In the genomic region with DNA sequence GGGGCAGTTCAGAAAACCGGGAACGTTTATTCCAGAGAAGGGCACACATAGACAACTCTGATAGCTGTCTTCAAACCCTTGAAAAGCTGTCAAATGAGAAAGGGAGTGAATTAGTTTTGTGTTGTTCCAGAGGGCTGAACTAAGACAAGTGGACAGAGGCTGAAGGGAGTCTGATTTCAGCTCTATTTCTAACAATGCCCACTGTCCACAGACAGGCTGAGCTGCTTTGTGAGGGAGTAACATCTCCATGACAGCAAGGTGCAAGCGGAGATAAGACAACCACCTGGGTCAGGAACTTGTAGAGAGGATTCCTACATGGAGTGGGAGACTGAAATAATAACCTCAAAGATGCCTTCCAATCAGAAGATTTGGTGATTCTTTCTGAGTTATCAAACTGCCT, we compare ENCODE assay signal across 12 cellular contexts. TPM values are rescaled to one million over a fixed set of nuclear protein-coding genes. Genes with fewer than 3 reads are reported as not detected.
DNase-seq lines count a peak whose midpoint lies in the region; ATAC-seq and TF ChIP-seq lines count a peak whose summit lies in the region.
"Had no signal": no experiment of that assay in that cellular context is flagged by ENCODE, and none has a peak within 500 bp of the region (broad histone marks: within the 10 kb centered on the region; RNA-seq: fewer than 3 reads in every experiment).

No MANE protein-coding gene starts in this region.

- no peak for TF ChIP-seq CTCF in transverse colon (IDR thresholded peaks at IDR 0.05)

- peaks cover 47% of the 10 kb centered on the region for H3K4me1 Mint-ChIP-seq in activated naive CD8-positive, alpha-beta T cell (ENCODE audit: low read depth)
- peaks cover 23% of the 10 kb centered on the region for H3K4me1 Mint-ChIP-seq in activated naive CD8-positive, alpha-beta T cell treated with anti-CD3 and anti-CD28 coated beads, Interleukin-2, amount 50 U/mL, for 24 hours
- H3K4me1 Mint-ChIP-seq in activated CD8-positive, alpha-beta T cell treated with anti-CD3 and anti-CD28 coated beads, Interleukin-2, amount 10 ng/mL, durations not matched to agents 7 days and 5 days (ENCODE audit: low read depth): peaks cover 32% of the 10 kb centered on the region
- peaks cover 20 to 47% (median 36%) of the 10 kb centered on the region in 4 donors for H3K4me1 Mint-ChIP-seq in naive thymus-derived CD8-positive, alpha-beta T cell
- no peaks in the 10 kb centered on the region for H3K4me1 Mint-ChIP-seq in stimulated activated memory B cell treated with anti-CD40 and anti-IgM and Interleukin-4, amounts not matched to agents 10 μg/mL and 1 μg/mL and 100 μg/mL, for 72 hours

- TF ChIP-seq EP300 in transverse colon (IDR thresholded peaks at IDR 0.05; ENCODE audit: low read depth): no peak

- no peak overlapping the region for H3K27ac ChIP-seq in transverse colon

- no peaks in the 10 kb centered on the region for H3K27me3 Mint-ChIP-seq in activated naive CD8-positive, alpha-beta T cell
- no peaks in the 10 kb centered on the region for H3K27me3 Mint-ChIP-seq in activated naive CD8-positive, alpha-beta T cell treated with anti-CD3 and anti-CD28 coated beads, Interleukin-2, amount 50 U/mL, for 24 hours
- no peaks in the 10 kb centered on the region for H3K27me3 Mint-ChIP-seq in activated CD8-positive, alpha-beta T cell treated with anti-CD3 and anti-CD28 coated beads, Interleukin-2, amount 10 ng/mL, durations not matched to agents 7 days and 5 days (ENCODE audit: low read depth)
- no peaks in the 10 kb centered on the region for H3K27me3 Mint-ChIP-seq in naive thymus-derived CD8-positive, alpha-beta T cell
- H3K27me3 Mint-ChIP-seq in stimulated activated memory B cell treated with anti-CD40 and anti-IgM and Interleukin-4, amounts not matched to agents 10 μg/mL and 1 μg/mL and 100 μg/mL, for 72 hours: peaks cover 11% of the 10 kb centered on the region

- H3K4me1 ChIP-seq in transverse colon: no peaks in the 10 kb centered on the region

- H3K9me3 Mint-ChIP-seq in activated naive CD8-positive, alpha-beta T cell (ENCODE audit: low read depth): no peaks in the 10 kb centered on the region
- no peaks in the 10 kb centered on the region for H3K9me3 Mint-ChIP-seq in activated naive CD8-positive, alpha-beta T cell treated with anti-CD3 and anti-CD28 coated beads, Interleukin-2, amount 50 U/mL, for 24 hours
- H3K9me3 Mint-ChIP-seq in activated CD8-positive, alpha-beta T cell treated with anti-CD3 and anti-CD28 coated beads, Interleukin-2, amount 10 ng/mL, durations not matched to agents 7 days and 5 days (ENCODE audit: insufficient read depth): no peaks in the 10 kb centered on the region
- H3K9me3 Mint-ChIP-seq in naive thymus-derived CD8-positive, alpha-beta T cell: peaks cover 0 to 4% (median 0%) of the 10 kb centered on the region in 9 donors
- peaks cover 6% of the 10 kb centered on the region for H3K9me3 Mint-ChIP-seq in stimulated activated memory B cell treated with anti-CD40 and anti-IgM and Interleukin-4, amounts not matched to agents 10 μg/mL and 1 μg/mL and 100 μg/mL, for 72 hours

- H3K4me3 ChIP-seq in transverse colon: no peak overlapping the region

- WGBS in transverse colon (ENCODE audit: low coverage in 1 of 2), 2 donors: 88 to 89% methylated on average over 2 to 3 of the region's 3 CpGs

- POLR2A ChIA-PET in activated CD8-positive, alpha-beta T cell treated with anti-CD3 and anti-CD28 coated beads, Interleukin-2, amount 10 ng/mL, durations not matched to agents 7 days and 5 days (lab: Charles Lee): interaction anchor here (0.5 kb wide), 1 partner anchor 431 kb away, joined by 4 read pairs; no protein-coding TSS in a partner anchor
- POLR2A ChIA-PET in naive thymus-derived CD8-positive, alpha-beta T cell (lab: Charles Lee): interaction anchor here (1.2 kb wide), 1 partner anchor 64 kb away, joined by 4 read pairs; no protein-coding TSS in a partner anchor

- peak overlapping the region; percentile 51 for H3K27ac Mint-ChIP-seq in activated naive CD8-positive, alpha-beta T cell
- no peak overlapping the region for H3K27ac Mint-ChIP-seq in activated naive CD8-positive, alpha-beta T cell treated with anti-CD3 and anti-CD28 coated beads, Interleukin-2, amount 50 U/mL, for 24 hours
- peak overlapping the region; percentile 13 for H3K27ac Mint-ChIP-seq in activated CD8-positive, alpha-beta T cell treated with anti-CD3 and anti-CD28 coated beads, Interleukin-2, amount 10 ng/mL, durations not matched to agents 7 days and 5 days
- H3K27ac Mint-ChIP-seq in naive thymus-derived CD8-positive, alpha-beta T cell: peak overlapping the region in 8 of 10 donors; percentile 20 to 98 (median 88)
- H3K27ac Mint-ChIP-seq in stimulated activated memory B cell treated with anti-CD40 and anti-IgM and Interleukin-4, amounts not matched to agents 10 μg/mL and 1 μg/mL and 100 μg/mL, for 72 hours: no peak overlapping the region

- no peak overlapping the region for H3K4me3 Mint-ChIP-seq in activated naive CD8-positive, alpha-beta T cell
- H3K4me3 Mint-ChIP-seq in activated naive CD8-positive, alpha-beta T cell treated with anti-CD3 and anti-CD28 coated beads, Interleukin-2, amount 50 U/mL, for 24 hours: no peak overlapping the region
- no peak overlapping the region for H3K4me3 Mint-ChIP-seq in activated CD8-positive, alpha-beta T cell treated with anti-CD3 and anti-CD28 coated beads, Interleukin-2, amount 10 ng/mL, durations not matched to agents 7 days and 5 days
- H3K4me3 Mint-ChIP-seq in naive thymus-derived CD8-positive, alpha-beta T cell: peak overlapping the region in 3 of 10 donors; percentile 8 to 42 (median 24)
- H3K4me3 Mint-ChIP-seq in stimulated activated memory B cell treated with anti-CD40 and anti-IgM and Interleukin-4, amounts not matched to agents 10 μg/mL and 1 μg/mL and 100 μg/mL, for 72 hours: no peak overlapping the region

- intact Hi-C loops in transverse colon (cut with DNase I; ENCODE audit: low total_unique reads): no loop called here

- no peak for ATAC-seq in activated naive CD8-positive, alpha-beta T cell treated with anti-CD3 and anti-CD28 coated beads, Interleukin-2, amount 50 U/mL, for 24 hours
- ATAC-seq in activated CD8-positive, alpha-beta T cell treated with anti-CD3 and anti-CD28 coated beads, Interleukin-2, amount 10 ng/mL, durations not matched to agents 7 days and 5 days: no peak
- no peak for ATAC-seq in naive thymus-derived CD8-positive, alpha-beta T cell
- ATAC-seq in stimulated activated memory B cell treated with anti-CD40 and anti-IgM and Interleukin-4, amounts not matched to agents 10 μg/mL and 1 μg/mL and 100 μg/mL, for 72 hours: no peak

- no peaks in the 10 kb centered on the region for H3K36me3 Mint-ChIP-seq in activated naive CD8-positive, alpha-beta T cell
- H3K36me3 Mint-ChIP-seq in activated naive CD8-positive, alpha-beta T cell treated with anti-CD3 and anti-CD28 coated beads, Interleukin-2, amount 50 U/mL, for 24 hours (ENCODE audit: low read depth): no peaks in the 10 kb centered on the region
- H3K36me3 Mint-ChIP-seq in activated CD8-positive, alpha-beta T cell treated with anti-CD3 and anti-CD28 coated beads, Interleukin-2, amount 10 ng/mL, durations not matched to agents 7 days and 5 days (ENCODE audit: low read depth): peaks cover 6% of the 10 kb centered on the region
- H3K36me3 Mint-ChIP-seq in naive thymus-derived CD8-positive, alpha-beta T cell: no peaks in the 10 kb centered on the region
- no peaks in the 10 kb centered on the region for H3K36me3 Mint-ChIP-seq in stimulated activated memory B cell treated with anti-CD40 and anti-IgM and Interleukin-4, amounts not matched to agents 10 μg/mL and 1 μg/mL and 100 μg/mL, for 72 hours

- in situ Hi-C loops in transverse colon (cut with MboI; ENCODE audit: low pct_ligation_motif_present in 1 of 4, low pct_unique_long_range_greater_than_20kb in 1 of 4, low sequenced_read_pairs in 3 of 4): loop anchor here in 2 of 4 donors (25.0 kb wide), 2 partner anchors 139 to 389 kb away; no protein-coding TSS in a partner anchor

- H3K27me3 ChIP-seq in transverse colon: peaks cover 3% of the 10 kb centered on the region

- H3K36me3 ChIP-seq in transverse colon: no peaks in the 10 kb centered on the region

- CTCF ChIA-PET in activated CD8-positive, alpha-beta T cell treated with anti-CD3 and anti-CD28 coated beads, Interleukin-2, amount 10 ng/mL, durations not matched to agents 7 days and 5 days (lab: Charles Lee): interaction anchor here (0.6 to 5.1 kb wide), 6 partner anchors 14 to 378 kb away, joined by 3 to 84 read pairs (median 4); no protein-coding TSS in a partner anchor

- TF ChIP-seq POLR2A in transverse colon (IDR thresholded peaks at IDR 0.05): no peak

- DNase-seq in activated naive CD8-positive, alpha-beta T cell treated with anti-CD3 and anti-CD28 coated beads, Interleukin-2, amount 50 U/mL, for 24 hours: no peak
- DNase-seq in activated CD8-positive, alpha-beta T cell treated with anti-CD3 and anti-CD28 coated beads, Interleukin-2, amount 10 ng/mL, durations not matched to agents 7 days and 5 days: no peak
- DNase-seq in naive thymus-derived CD8-positive, alpha-beta T cell: no peak
- DNase-seq in stimulated activated CD4-positive, alpha-beta T cell treated with anti-CD3 and anti-CD28 coated beads, Interleukin-4, amount 100 ng/mL, for 4 hours: no peak
- DNase-seq in transverse colon: no peak
- DNase-seq: DMS 273 treated with DMSO at 0.1 percent for 48 hours, KBM-7, NCI-H1092, NCI-H1694 treated with DMSO at 0.1 percent for 48 hours, NCI-H446 had no signal

- H3K9me3 ChIP-seq in transverse colon: no peaks in the 10 kb centered on the region

RNA-seq across cellular contexts. Expression of a gene that starts 25.6 kb away (rescaled TPM):
- total RNA-seq in activated CD8-positive, alpha-beta T cell treated with anti-CD3 and anti-CD28 coated beads, Interleukin-2, amount 10 ng/mL, durations not matched to agents 7 days and 5 days: 10 to 100 TPM; 36.4 to 36.6 TPM
- total RNA-seq in naive thymus-derived CD8-positive, alpha-beta T cell: 10 to 100 TPM; 30.5 to 34.2 TPM
- polyA plus RNA-seq in naive thymus-derived CD8-positive, alpha-beta T cell: 1 to 10 TPM; 6.4 to 8.7 (median 7.9) TPM
- total RNA-seq in transverse colon: 1 to 10 TPM; 4.5 to 6.2 (median 5.0) TPM

Comparison
In these comparisons a context has a peak if more than half of its experiments do, and no peak if none do; other contexts are left out.
1. H3K27ac Mint-ChIP-seq: peak in activated naive CD8-positive, alpha-beta T cell (single experiment), activated CD8-positive, alpha-beta T cell treated with anti-CD3 and anti-CD28 coated beads, Interleukin-2, amount 10 ng/mL, durations not matched to agents 7 days and 5 days (single experiment) and naive thymus-derived CD8-positive, alpha-beta T cell (8 of 10); none in activated naive CD8-positive, alpha-beta T cell treated with anti-CD3 and anti-CD28 coated beads, Interleukin-2, amount 50 U/mL, for 24 hours (single experiment) and stimulated activated memory B cell treated with anti-CD40 and anti-IgM and Interleukin-4, amounts not matched to agents 10 μg/mL and 1 μg/mL and 100 μg/mL, for 72 hours (single experiment).
2. RNA of a gene that starts 25.6 kb away (total RNA-seq): 36.4 to 36.6 TPM in activated CD8-positive, alpha-beta T cell treated with anti-CD3 and anti-CD28 coated beads, Interleukin-2, amount 10 ng/mL, durations not matched to agents 7 days and 5 days and 30.5 to 34.2 TPM in naive thymus-derived CD8-positive, alpha-beta T cell; 4.5 to 6.2 TPM in transverse colon; every median in the first group is over 4 times any median in the second.